ENCODE assay signal across 9 cellular contexts in genomic region chr10:111956841-111957240, GRCh38.
"Had no signal": no experiment of that assay in that cellular context is flagged by ENCODE, and none has a peak within 500 bp of the region (broad histone marks: within the 10 kb centered on the region; RNA-seq: fewer than 3 reads in every experiment).

No MANE protein-coding gene starts in this region.

- H3K4me3 ChIP-seq: GM23248, HAP-1 had no signal

- H3K4me3 Mint-ChIP-seq: IgD-negative memory B cell had no signal

- H3K36me3 Mint-ChIP-seq: IgD-negative memory B cell had no signal

- H3K36me3 ChIP-seq: HAP-1 had no signal

- DNase-seq: GM23248, H7, Karpas-422, KBM-7 had no signal

- H3K9me3 ChIP-seq: HAP-1 had no signal

- H3K4me1 ChIP-seq: HAP-1 had no signal

- H3K9ac ChIP-seq: GM23248, KMS-11 had no signal

- H3K27ac Mint-ChIP-seq: IgD-negative memory B cell had no signal

- H3K4me2 ChIP-seq: KMS-11 had no signal

- H3K27me3 Mint-ChIP-seq: IgD-negative memory B cell had no signal

- FAIRE-seq: HepG2 had no signal

- H3K4me1 Mint-ChIP-seq: IgD-negative memory B cell had no signal

- H3K27ac ChIP-seq: GM23248, HL-60, KMS-11 had no signal

- H2AFZ ChIP-seq: GM23248 had no signal

- ATAC-seq: HepG2 had no signal
